35 cellular contexts compared by ENCODE assay signal in the genomic region with DNA sequence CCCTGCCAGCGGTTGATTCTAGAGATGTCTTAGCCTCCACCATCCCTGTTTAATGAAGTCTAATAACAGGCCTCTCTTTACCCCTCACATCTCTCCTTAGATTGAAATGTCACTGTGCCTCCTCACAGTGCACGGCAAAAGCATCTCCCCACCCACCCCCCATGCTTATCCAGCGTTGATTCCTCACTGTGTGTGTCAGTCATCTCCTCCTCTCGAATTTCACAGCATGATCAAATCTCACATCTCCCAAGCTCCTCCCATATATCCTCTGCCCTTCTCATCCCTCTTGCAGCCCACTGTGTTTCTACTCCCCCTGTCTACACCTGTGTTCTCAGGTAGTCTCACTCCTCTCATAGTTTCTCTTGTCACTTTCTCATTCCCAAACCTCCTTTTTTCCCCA.
"Had no signal": no experiment of that assay in that cellular context is flagged by ENCODE, and none has a peak within 500 bp of the region (broad histone marks: within the 10 kb centered on the region; RNA-seq: fewer than 3 reads in every experiment).

No MANE protein-coding gene starts in this region.

- H3K4me3 ChIP-seq: coronary artery, dorsolateral prefrontal cortex, gastroesophageal sphincter, pancreas, psoas muscle, right atrium auricular region, smooth muscle cell, stomach, thyroid gland, upper lobe of left lung, vagina had no signal

- H3K27me3 ChIP-seq: dorsolateral prefrontal cortex, gastroesophageal sphincter, pancreas, right atrium auricular region, stomach, thyroid gland, upper lobe of left lung, vagina had no signal

- ATAC-seq: activated CD8-positive, alpha-beta T cell treated with anti-CD3 and anti-CD28 coated beads for 36 hours; activated naive CD8-positive, alpha-beta T cell treated with anti-CD3 and anti-CD28 coated beads, Interleukin-2, amount 50 U/mL, for 24 hours; activated T-cell treated with anti-CD3 and anti-CD28 coated beads, Interleukin-2, amount 50 U/mL, for 4 hours; activated T-helper 17 cell treated with anti-CD3 and anti-CD28 coated beads, Interleukin-2, amount 50 U/mL, for 72 hours; gastroesophageal sphincter; left colon; naive thymus-derived CD4-positive, alpha-beta T cell; pancreas; psoas muscle; stimulated activated naive B cell treated with anti-CD40 and anti-IgM and Interleukin-4, amounts not matched to agents 10 μg/mL and 1 μg/mL and 100 μg/mL, for 72 hours; T-helper 17 cell had no signal

- H3K4me3 Mint-ChIP-seq: activated B cell treated with CpG ODN at 0.5 μM for 24 hours; activated CD8-positive, alpha-beta T cell treated with anti-CD3 and anti-CD28 coated beads for 36 hours; activated naive CD4-positive, alpha-beta T cell treated with anti-CD3 and anti-CD28 coated beads, Interleukin-2, amount 50 U/mL, for 24 hours; activated naive CD8-positive, alpha-beta T cell treated with anti-CD3 and anti-CD28 coated beads, Interleukin-2, amount 50 U/mL, for 24 hours; activated T-cell treated with anti-CD3 and anti-CD28 coated beads, Interleukin-2, amount 50 U/mL, for 4 hours; activated T-helper 17 cell treated with anti-CD3 and anti-CD28 coated beads, Interleukin-2, amount 50 U/mL, for 72 hours; immature natural killer cell; naive thymus-derived CD4-positive, alpha-beta T cell; neural crest cell; stimulated activated naive B cell treated with anti-CD40 and anti-IgM and Interleukin-4, amounts not matched to agents 10 μg/mL and 1 μg/mL and 100 μg/mL, for 72 hours; T-helper 17 cell had no signal

- H3K4me2 ChIP-seq: smooth muscle cell had no signal

- H3K4me1 Mint-ChIP-seq: activated naive CD4-positive, alpha-beta T cell treated with anti-CD3 and anti-CD28 coated beads, Interleukin-2, amount 50 U/mL, for 24 hours; activated T-helper 17 cell treated with anti-CD3 and anti-CD28 coated beads, Interleukin-2, amount 50 U/mL, for 72 hours; naive thymus-derived CD4-positive, alpha-beta T cell; neural crest cell; T-helper 17 cell had no signal

- H3K27me3 Mint-ChIP-seq: activated T-helper 17 cell treated with anti-CD3 and anti-CD28 coated beads, Interleukin-2, amount 50 U/mL, for 72 hours had no signal

- H3K27ac Mint-ChIP-seq: activated B cell treated with CpG ODN at 0.5 μM for 24 hours; activated CD8-positive, alpha-beta T cell treated with anti-CD3 and anti-CD28 coated beads for 36 hours; activated naive CD4-positive, alpha-beta T cell treated with anti-CD3 and anti-CD28 coated beads, Interleukin-2, amount 50 U/mL, for 24 hours; activated naive CD8-positive, alpha-beta T cell treated with anti-CD3 and anti-CD28 coated beads, Interleukin-2, amount 50 U/mL, for 24 hours; activated T-helper 17 cell treated with anti-CD3 and anti-CD28 coated beads, Interleukin-2, amount 50 U/mL, for 72 hours; immature natural killer cell; naive thymus-derived CD4-positive, alpha-beta T cell; stimulated activated naive B cell treated with anti-CD40 and anti-IgM and Interleukin-4, amounts not matched to agents 10 μg/mL and 1 μg/mL and 100 μg/mL, for 72 hours; T-helper 17 cell had no signal

- H3K4me1 ChIP-seq: gastroesophageal sphincter, psoas muscle, right atrium auricular region, stomach, upper lobe of left lung, vagina had no signal

- FAIRE-seq: bronchial epithelial cell, kidney, pancreas had no signal

- H3K9me3 Mint-ChIP-seq: activated B cell treated with CpG ODN at 0.5 μM for 24 hours; activated CD8-positive, alpha-beta T cell treated with anti-CD3 and anti-CD28 coated beads for 36 hours; activated naive CD8-positive, alpha-beta T cell treated with anti-CD3 and anti-CD28 coated beads, Interleukin-2, amount 50 U/mL, for 24 hours; activated T-cell treated with anti-CD3 and anti-CD28 coated beads, Interleukin-2, amount 50 U/mL, for 4 hours had no signal

- DNase-seq: activated B cell treated with CpG ODN at 0.5 μM for 24 hours; activated CD4-positive, alpha-beta T cell treated with anti-CD3 and anti-CD28 coated beads, Interleukin-2, amount 50 U/mL, for 1 hour; activated CD8-positive, alpha-beta T cell treated with anti-CD3 and anti-CD28 coated beads for 36 hours; activated gamma-delta T cell treated with Interleukin-2 at 50 U/mL for 16 hours; activated naive CD8-positive, alpha-beta T cell treated with anti-CD3 and anti-CD28 coated beads, Interleukin-2, amount 50 U/mL, for 24 hours; activated T-cell treated with anti-CD3 and anti-CD28 coated beads, Interleukin-2, amount 50 U/mL, for 4 hours; amygdala; dorsolateral prefrontal cortex; effector memory CD4-positive, alpha-beta T cell; erythroblast; hippocampal formation; immature natural killer cell; kidney; left colon; midbrain; naive thymus-derived CD4-positive, alpha-beta T cell; pancreas; psoas muscle; stimulated activated CD4-positive, alpha-beta T cell treated with anti-CD3 and anti-CD28 coated beads, Interleukin-15, amount 100 ng/mL, for 24 hours; stimulated activated CD4-positive, alpha-beta T cell treated with anti-CD3 and anti-CD28 coated beads, Interleukin-2, amount 100 ng/mL, for 24 hours; stimulated activated naive B cell treated with anti-CD40 and anti-IgM and Interleukin-4, amounts not matched to agents 10 μg/mL and 1 μg/mL and 100 μg/mL, for 72 hours; stomach; T-helper 17 cell; T1000; thyroid gland; upper lobe of left lung had no signal

- H3K36me3 Mint-ChIP-seq: activated naive CD4-positive, alpha-beta T cell treated with anti-CD3 and anti-CD28 coated beads, Interleukin-2, amount 50 U/mL, for 24 hours; naive thymus-derived CD4-positive, alpha-beta T cell had no signal

- H3K9me3 ChIP-seq: gastroesophageal sphincter, pancreas, psoas muscle, right atrium auricular region, stomach, thyroid gland, upper lobe of left lung, vagina had no signal

- H3K27ac ChIP-seq: coronary artery, dorsolateral prefrontal cortex, gastroesophageal sphincter, pancreas, psoas muscle, right atrium auricular region, stomach, thyroid gland, upper lobe of left lung, vagina had no signal
